ENCODE assay signal across 9 cellular contexts in genomic region chr2:47057732-47058012, GRCh38.
A peak's percentile ranks its signal among the peaks of the same experiment; 100 is the strongest.
DNase-seq lines count a peak whose midpoint lies in the region; ATAC-seq and TF ChIP-seq lines count a peak whose summit lies in the region.
"Had no signal": no experiment of that assay in that cellular context is flagged by ENCODE, and none has a peak within 500 bp of the region (broad histone marks: within the 10 kb centered on the region; RNA-seq: fewer than 3 reads in every experiment).

No MANE protein-coding gene starts in this region.

- intact Hi-C loops in cardiac septum (cut with DNase I): no loop called here

- peaks cover 4% of the 10 kb centered on the region for H3K27me3 Mint-ChIP-seq in nephron progenitor cell (ENCODE audit: low read depth, poor library complexity)

- H3K9me3 ChIP-seq in right atrium auricular region: no peaks in the 10 kb centered on the region

- no peaks in the 10 kb centered on the region for H3K9me3 Mint-ChIP-seq in nephron progenitor cell

- no peak overlapping the region for H3K4me3 Mint-ChIP-seq in nephron progenitor cell

- peaks cover 0 to 57% of the 10 kb centered on the region in 2 donors for H3K4me1 ChIP-seq in right atrium auricular region

- ATAC-seq in HG02870 (IDR thresholded peaks at IDR 0.05; ENCODE audit: unreplicated experiment): no peak
- ATAC-seq in GM18519 (IDR thresholded peaks at IDR 0.05; ENCODE audit: low FRiP score, unreplicated experiment): no peak

- no peak for TF ChIP-seq CTCF in right atrium auricular region (IDR thresholded peaks at IDR 0.05)
- no peak for TF ChIP-seq CTCF in nephron progenitor cell (IDR thresholded peaks at IDR 0.05)

- DNase-seq in right atrium auricular region (ENCODE audit: low spot score) (no peak), cardiac septum (ENCODE audit: low spot score) (no peak), nephron progenitor cell (no peak), SKM-1 treated with dmso at 0.1 percent for 144 hours (lab: John Stamatoyannopoulos, UW; ENCODE audit: unreplicated experiment) (no peak), COLO829 (ENCODE audit: low spot score) (no peak)
- DNase-seq: COR-L47 had no signal

- peaks cover 5% of the 10 kb centered on the region for H3K36me3 ChIP-seq in right atrium auricular region

- H3K4me1 Mint-ChIP-seq in nephron progenitor cell: peaks cover 66% of the 10 kb centered on the region

- H3K27me3 ChIP-seq in right atrium auricular region: no peaks in the 10 kb centered on the region

- H3K36me3 Mint-ChIP-seq in nephron progenitor cell (ENCODE audit: low read depth): peaks cover 3% of the 10 kb centered on the region

- H3K27ac Mint-ChIP-seq in nephron progenitor cell: peak overlapping the region; percentile 98

- peak overlapping the region; percentile 67 to 77 for H3K27ac ChIP-seq in right atrium auricular region
- H3K27ac ChIP-seq in cingulate gyrus (ENCODE audit: low read depth, low read length): peak overlapping the region; percentile 80

- H3K4me3 ChIP-seq in right atrium auricular region: no peak overlapping the region
